ENCODE assay signal across 8 cellular contexts in the genomic region with DNA sequence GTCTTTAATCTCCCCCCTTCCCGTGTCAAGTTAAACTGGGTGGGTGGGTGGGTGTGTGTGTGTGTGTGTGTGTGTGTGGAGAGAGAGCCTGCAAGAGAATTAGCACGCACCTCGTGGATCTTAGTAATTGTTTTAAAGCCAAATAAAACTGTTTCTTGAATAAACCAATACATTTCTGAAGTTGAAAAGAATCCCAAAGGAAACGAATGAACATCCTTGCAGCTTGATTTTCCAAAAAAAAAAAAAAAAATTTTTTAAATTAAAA. TPM values are rescaled to one million over a fixed set of nuclear protein-coding genes. Genes with fewer than 3 reads are reported as not detected.
DNase-seq lines count a peak whose midpoint lies in the region; ATAC-seq and TF ChIP-seq lines count a peak whose summit lies in the region.

No MANE protein-coding gene starts in this region.

- H3K27ac ChIP-seq in A673 (ENCODE audit: low read depth, low read length, poor library complexity, severe bottlenecking) (peak overlapping the region; percentile 98), adipose tissue (ENCODE audit: low read depth, low read length) (peak overlapping the region; percentile 100), lower lobe of right lung (peak overlapping the region; percentile 100)

- H3K9me3 ChIP-seq in A673 (ENCODE audit: low read depth, low read length, poor library complexity, severe bottlenecking) (no peaks in the 10 kb centered on the region), lower lobe of right lung (no peaks in the 10 kb centered on the region)

- H3K4me3 ChIP-seq in A673 (ENCODE audit: low read depth, low read length, poor library complexity, severe bottlenecking) (peak overlapping the region; percentile 75), H7 (ENCODE audit: insufficient read depth, low read depth, low read length) (peak overlapping the region; percentile 77), lower lobe of right lung (peak overlapping the region; percentile 73)

- H3K27me3 ChIP-seq in A673 (replicated peaks; ENCODE audit: insufficient read depth, low read depth, low read length, poor library complexity) (no peaks in the 10 kb centered on the region), H7 (ENCODE audit: control insufficient read depth, insufficient read depth, low read length) (no peaks in the 10 kb centered on the region), lower lobe of right lung (ENCODE audit: low read depth) (no peaks in the 10 kb centered on the region)

- CTCF ChIA-PET in A673 (lab: Charles Lee) = no interaction called here

- intact Hi-C loops in A673 (cut with micrococcal nuclease; ENCODE audit: unreplicated experiment) (no loop called here), lower lobe of right lung (cut with DNase I) (no loop called here)

- TF ChIP-seq CTCF in A673 (conservative IDR thresholded peaks at IDR 0.05; ENCODE audit: low read depth, low read length) (no peak), lower lobe of right lung (IDR thresholded peaks at IDR 0.05) (no peak)

- DNase-seq in A673 (ENCODE audit: low spot score) = peak; percentile 23
- no peak for DNase-seq in H7
- DNase-seq in lower lobe of right lung = no peak
- DNase-seq in NOMO-1 treated with dmso at 0.1 percent for 144 hours (lab: John Stamatoyannopoulos, UW; ENCODE audit: unreplicated experiment) = no peak
- DNase-seq in SK-N-DZ (ENCODE audit: low spot score) = no peak

- 0% methylated on average over 4 of the region's 4 CpGs for WGBS in adipose tissue, 3 donors

- H3K4me1 ChIP-seq in A673 (ENCODE audit: insufficient read depth, low read length, poor library complexity, severe bottlenecking) (peaks cover 22% of the 10 kb centered on the region), lower lobe of right lung (peaks cover 33% of the 10 kb centered on the region)

- H3K36me3 ChIP-seq in A673 (ENCODE audit: insufficient read depth, low read length, poor library complexity, severe bottlenecking) = no peaks in the 10 kb centered on the region
- no peaks in the 10 kb centered on the region for H3K36me3 ChIP-seq in H7 (replicated peaks; ENCODE audit: control insufficient read depth, insufficient read depth, low read length)
- H3K36me3 ChIP-seq in lower lobe of right lung = no peaks in the 10 kb centered on the region

- BruUV-seq in A673 (replicated peaks; lab: Mats Ljungman, UMichigan) = no TSS peak

- POLR2A ChIA-PET in A673 (lab: Charles Lee; ENCODE audit: low non-redundant PET) = interaction anchor here (0.6 to 2.3 kb wide), 5 partner anchors 11 to 737 kb away, joined by 6 to 40 read pairs (median 7); a partner anchor contains a TSS

- no peak for ATAC-seq in lower lobe of right lung
- ATAC-seq in HG03469 (IDR thresholded peaks at IDR 0.05; ENCODE audit: unreplicated experiment) = no peak
- ATAC-seq in HG03175 (IDR thresholded peaks at IDR 0.05; ENCODE audit: unreplicated experiment) = no peak

RNA-seq across cellular contexts. Expression of a gene that starts 0.4 kb away (rescaled TPM):
- 6.9 and 7.9 TPM in 2 replicates for total RNA-seq in A673 (2021)
- 6.0 and 8.8 TPM in 2 replicates for total RNA-seq in H7 (2014; rRNA removed; shearing (Covaris generic))
- polyA plus RNA-seq in adipose tissue = 1 to 10 TPM; 3.5 to 6.3 (median 4.5) TPM
- total RNA-seq in lower lobe of right lung = 20.7 TPM
- polyA plus RNA-seq in SK-N-DZ (2014; cell fraction: cytosol; rRNA removed) = 3.2 and 4.1 TPM in 2 replicates
- polyA plus RNA-seq in SK-N-DZ (2014; cell fraction: nucleus; rRNA removed) = 2.5 and 3.7 TPM in 2 replicates

RNA-seq across cellular contexts. Expression of a gene that starts 35.6 kb away (rescaled TPM):
- total RNA-seq in A673 (2021) (29.4 and 31.3 TPM in 2 replicates), lower lobe of right lung (19.3 TPM)
- 57.0 and 65.8 TPM in 2 replicates for total RNA-seq in H7 (2014; rRNA removed; shearing (Covaris generic))
- 10 to 100 TPM; 11.4 to 15.5 (median 12.0) TPM for polyA plus RNA-seq in adipose tissue
- polyA plus RNA-seq in SK-N-DZ (2014; cell fraction: cytosol; rRNA removed) = 70.5 and 76.0 TPM in 2 replicates
- polyA plus RNA-seq in SK-N-DZ (2014; cell fraction: nucleus; rRNA removed) = 39.1 and 41.6 TPM in 2 replicates

RNA-seq across cellular contexts. Expression of a gene that starts 59.1 kb away (rescaled TPM):
- total RNA-seq in A673 (2021) = 0.41 and 0.46 TPM in 2 replicates
- total RNA-seq in H7 (2014; rRNA removed; shearing (Covaris generic)) = 1.2 TPM in 2 replicates
- under 1 TPM; 0.54 to 0.77 (median 0.67) TPM for polyA plus RNA-seq in adipose tissue
- 0.68 TPM for total RNA-seq in lower lobe of right lung
- 1.2 and 1.5 TPM in 2 replicates for polyA plus RNA-seq in SK-N-DZ (2014; cell fraction: cytosol; rRNA removed)
- 0.51 and 0.57 TPM in 2 replicates for polyA plus RNA-seq in SK-N-DZ (2014; cell fraction: nucleus; rRNA removed)
